ENCODE assay signal across 8 cellular contexts in the genomic region with DNA sequence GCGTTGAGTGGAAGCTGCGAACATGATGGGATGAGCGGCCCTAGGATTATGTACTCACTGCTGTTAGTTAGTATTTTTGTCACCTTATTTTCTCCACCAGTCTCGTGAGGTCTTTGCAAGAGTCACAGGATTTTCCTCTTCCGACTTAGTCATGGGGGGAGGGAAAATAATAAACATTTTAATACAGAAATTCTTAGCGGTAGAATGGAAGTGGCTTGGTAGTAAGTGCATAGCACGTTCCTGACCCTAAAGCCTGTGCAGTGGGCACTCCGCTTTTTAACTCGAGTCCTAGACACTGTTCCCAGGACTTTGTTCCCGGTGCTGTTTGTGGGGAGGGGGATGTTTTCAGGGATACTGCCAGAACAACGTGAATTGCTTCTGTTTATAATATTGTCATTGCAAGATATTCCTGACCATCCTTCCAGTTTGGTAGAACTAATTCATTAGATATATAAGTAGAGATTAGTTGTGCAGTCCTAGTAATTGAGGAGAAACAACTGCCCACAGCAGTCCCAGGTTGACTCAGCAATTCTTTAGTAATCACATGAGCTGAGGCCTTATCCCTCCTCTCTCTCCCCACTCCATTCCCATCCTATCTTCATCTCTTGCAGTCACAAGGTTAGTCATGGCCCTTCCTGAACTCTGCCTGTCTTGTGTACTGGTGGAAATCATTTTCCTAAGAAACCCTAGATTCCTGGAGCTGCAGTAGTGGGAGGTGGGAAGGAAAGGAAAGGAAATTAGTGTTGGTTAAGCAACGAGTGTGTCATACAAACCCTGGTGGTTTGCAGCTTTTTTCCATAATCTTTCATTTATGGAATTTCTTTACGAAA. TPM values are rescaled to one million over a fixed set of nuclear protein-coding genes. Genes with fewer than 3 reads are reported as not detected.
A peak's percentile ranks its signal among the peaks of the same experiment; 100 is the strongest.
DNase-seq lines count a peak whose midpoint lies in the region; ATAC-seq and TF ChIP-seq lines count a peak whose summit lies in the region.

No MANE protein-coding gene starts in this region.

- H2AFZ ChIP-seq in Loucy (ENCODE audit: low read length), result peak overlapping the region; percentile 80

- peaks cover 36% of the 10 kb centered on the region for H3K4me1 ChIP-seq in Loucy (ENCODE audit: insufficient read depth, low read length, poor library complexity, severe bottlenecking)

- no peaks in the 10 kb centered on the region for H4K20me1 ChIP-seq in Loucy (ENCODE audit: insufficient read depth, low read length, poor library complexity, severe bottlenecking)

- peaks cover 4% of the 10 kb centered on the region; the same call in 1 of the 2 replicates for H3K79me2 ChIP-seq in Loucy (ENCODE audit: insufficient read depth, low read length)

- H3K9me3 ChIP-seq in Loucy (ENCODE audit: insufficient read depth, low read depth, low read length), result no peaks in the 10 kb centered on the region

- H3K9me2 ChIP-seq in Loucy (replicated peaks; ENCODE audit: low read depth, low read length), result no peaks in the 10 kb centered on the region

- no peak for ATAC-seq in GM19351 (IDR thresholded peaks at IDR 0.05; ENCODE audit: unreplicated experiment)
- no peak for ATAC-seq in GM18909 (IDR thresholded peaks at IDR 0.05; ENCODE audit: poor library complexity, unreplicated experiment)

- DNase-seq in DMS79 treated with DMSO at 0.1 percent for 48 hours (lab: John Stamatoyannopoulos, UW) (peak; percentile 49), DMS79 (lab: John Stamatoyannopoulos, UW) (no peak), cerebellar cortex (ENCODE audit: low spot score) (peak; percentile 40), medulla oblongata (ENCODE audit: extremely low spot score) (peak; percentile 20), mucosa of gallbladder (ENCODE audit: low spot score) (no peak)

- H3K4me2 ChIP-seq in Loucy (ENCODE audit: low read depth, low read length, poor library complexity, severe bottlenecking), result peak overlapping the region; percentile 96

- H3K36me3 ChIP-seq in Loucy (ENCODE audit: insufficient read depth, low read length), result no peaks in the 10 kb centered on the region

- peak overlapping the region; percentile 73 for H3K9ac ChIP-seq in Loucy (ENCODE audit: low read depth, low read length, poor library complexity, severe bottlenecking)

- no peak for TF ChIP-seq CTCF in Loucy (conservative IDR thresholded peaks at IDR 0.05; ENCODE audit: low read length)

- H3K27me3 ChIP-seq in Loucy (ENCODE audit: insufficient read depth, low read length, poor library complexity, severe bottlenecking), result no peaks in the 10 kb centered on the region

- H3F3A ChIP-seq in Loucy (ENCODE audit: low read depth), result no peaks in the 10 kb centered on the region; the same call in 1 of the 2 replicates

- H3K4me3 ChIP-seq in Loucy (ENCODE audit: low read length, poor library complexity, severe bottlenecking), result peak overlapping the region; percentile 85

RNA-seq across cellular contexts. Expression of a gene that starts 0.8 kb away (rescaled TPM):
- total RNA-seq in mucosa of gallbladder, result 13.2 TPM

RNA-seq across cellular contexts. Expression of a gene that starts 1.0 kb away (rescaled TPM):
- total RNA-seq in mucosa of gallbladder, result 8.9 TPM

Comparison
In these comparisons a context has a peak if more than half of its experiments do, and no peak if none do; other contexts are left out.
1. DNase-seq: peak in DMS79 treated with DMSO at 0.1 percent for 48 hours (single experiment), cerebellar cortex (single experiment) and medulla oblongata (single experiment); none in DMS79 (single experiment) and mucosa of gallbladder (single experiment).